In genomic region chr20:21710341-21710740, GRCh38 we compare ENCODE assay signal across 11 cellular contexts. TPM values are rescaled to one million over a fixed set of nuclear protein-coding genes. Genes with fewer than 3 reads are reported as not detected.
"Had no signal": no experiment of that assay in that cellular context is flagged by ENCODE, and none has a peak within 500 bp of the region (broad histone marks: within the 10 kb centered on the region; RNA-seq: fewer than 3 reads in every experiment).

No MANE protein-coding gene starts in this region.

- FAIRE-seq: K562 had no signal

- H3K9ac ChIP-seq: GM23248 had no signal

- H3K27ac ChIP-seq: GM23248, HL-60 had no signal

- DNase-seq: GM23248, H9, HCEC 1CT, IMR-90, Kasumi-1, KG1 had no signal

- H3K4me3 ChIP-seq: GM23248, K562 had no signal

- ATAC-seq: HepG2, K562 had no signal

- H3K27ac Mint-ChIP-seq: H9 had no signal

- H2AFZ ChIP-seq: GM23248 had no signal

RNA-seq across cellular contexts. Expression of gene PAX1, which starts 4.9 kb away (rescaled TPM):
- total RNA-seq: GM23248, H4, H9, HepG2, HT1080, IMR-90, K562 had no signal
- polyA plus RNA-seq: GM23248, HepG2, IMR-90, K562 had no signal
